ENCODE assay signal across 8 cellular contexts in the genomic region with DNA sequence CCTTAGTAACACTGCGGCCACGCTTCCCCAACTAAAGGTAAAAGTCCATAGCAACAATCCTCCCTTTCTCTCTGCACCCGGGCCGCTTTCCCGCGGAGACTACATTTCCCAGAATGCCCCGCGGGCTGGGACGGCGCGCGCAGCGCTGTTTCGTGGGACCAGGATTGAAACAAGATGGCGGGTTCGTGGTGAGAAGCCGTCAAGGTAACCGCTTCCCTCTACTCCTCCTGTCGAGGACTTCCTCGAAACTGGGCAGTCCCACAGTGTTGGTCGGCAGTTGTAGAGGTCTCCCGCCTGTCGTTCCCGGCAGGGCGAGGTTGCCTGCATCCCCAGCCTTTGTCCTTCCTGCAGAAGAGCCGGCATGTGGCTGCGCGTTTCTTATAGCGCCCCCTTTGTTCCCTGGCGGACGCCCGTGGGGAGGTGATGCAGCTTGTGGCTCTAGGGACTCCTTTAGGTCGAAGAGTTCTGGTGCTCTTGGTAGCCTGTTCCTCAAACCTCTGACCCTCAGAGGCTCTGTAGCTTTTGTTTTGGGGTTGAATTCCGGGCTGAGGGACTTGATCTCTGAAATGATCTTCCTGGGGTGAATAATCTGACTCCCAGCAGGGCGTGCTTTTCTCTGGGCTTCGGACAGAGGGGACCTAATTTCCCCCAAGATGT. TPM values are rescaled to one million over a fixed set of nuclear protein-coding genes. Genes with fewer than 3 reads are reported as not detected.
DNase-seq lines count a peak whose midpoint lies in the region; ATAC-seq and TF ChIP-seq lines count a peak whose summit lies in the region.

A gene (plus strand): TSS at position 164 of the 657 bp plus-strand sequence. CDS start 1,772 bp downstream, outside the sequence.

- intact Hi-C loops in dendritic cell treated with granulocyte-macrophage colony-stimulating factor and Interleukin-4, amounts not matched to agents 40 ng/mL and 50 ng/mL, for 4 days (cut with micrococcal nuclease): loop anchor here (2.0 kb wide), 1 partner anchor 25 kb away; no protein-coding TSS in a partner anchor
- intact Hi-C loops in left lung (cut with DNase I): no loop called here

- peaks cover 36% of the 10 kb centered on the region for H3K4me1 Mint-ChIP-seq in activated CD4-positive, alpha-beta T cell treated with anti-CD3 and anti-CD28 coated beads, Interleukin-2, amount 10 ng/mL, durations not matched to agents 7 days and 5 days
- peaks cover 19% of the 10 kb centered on the region for H3K4me1 Mint-ChIP-seq in dendritic cell treated with granulocyte-macrophage colony-stimulating factor and Interleukin-4, amounts not matched to agents 40 ng/mL and 50 ng/mL, for 4 days (ENCODE audit: low read depth)

- no peaks in the 10 kb centered on the region for H3K9me3 Mint-ChIP-seq in activated CD4-positive, alpha-beta T cell treated with anti-CD3 and anti-CD28 coated beads, Interleukin-2, amount 10 ng/mL, durations not matched to agents 7 days and 5 days
- no peaks in the 10 kb centered on the region for H3K9me3 Mint-ChIP-seq in dendritic cell treated with granulocyte-macrophage colony-stimulating factor and Interleukin-4, amounts not matched to agents 40 ng/mL and 50 ng/mL, for 4 days

- POLR2A ChIA-PET in activated CD4-positive, alpha-beta T cell treated with anti-CD3 and anti-CD28 coated beads, Interleukin-2, amount 10 ng/mL, durations not matched to agents 7 days and 5 days (lab: Charles Lee): no interaction called here

- H3K36me3 Mint-ChIP-seq in activated CD4-positive, alpha-beta T cell treated with anti-CD3 and anti-CD28 coated beads, Interleukin-2, amount 10 ng/mL, durations not matched to agents 7 days and 5 days (ENCODE audit: low read depth): peaks cover 24% of the 10 kb centered on the region
- peaks cover 19% of the 10 kb centered on the region for H3K36me3 Mint-ChIP-seq in dendritic cell treated with granulocyte-macrophage colony-stimulating factor and Interleukin-4, amounts not matched to agents 40 ng/mL and 50 ng/mL, for 4 days (ENCODE audit: low read depth)

- no peaks in the 10 kb centered on the region for H3K9me3 ChIP-seq in left lung

- peaks cover 0 to 12% of the 10 kb centered on the region in 2 donors for H3K36me3 ChIP-seq in left lung

- no peaks in the 10 kb centered on the region for H3K27me3 Mint-ChIP-seq in activated CD4-positive, alpha-beta T cell treated with anti-CD3 and anti-CD28 coated beads, Interleukin-2, amount 10 ng/mL, durations not matched to agents 7 days and 5 days
- H3K27me3 Mint-ChIP-seq in dendritic cell treated with granulocyte-macrophage colony-stimulating factor and Interleukin-4, amounts not matched to agents 40 ng/mL and 50 ng/mL, for 4 days: no peaks in the 10 kb centered on the region

- CTCF ChIA-PET in activated CD4-positive, alpha-beta T cell treated with anti-CD3 and anti-CD28 coated beads, Interleukin-2, amount 10 ng/mL, durations not matched to agents 7 days and 5 days (lab: Charles Lee): interaction anchor here (0.6 to 2.4 kb wide), 11 partner anchors 11 to 634 kb away, joined by 3 to 10 read pairs (median 4); no protein-coding TSS in a partner anchor

- DNase-seq in NCI-H526 (lab: John Stamatoyannopoulos, UW) (peak; percentile 86 to 93), left lung (peak; percentile 90 to 98)
- DNase-seq in activated CD4-positive, alpha-beta T cell treated with anti-CD3 and anti-CD28 coated beads, Interleukin-2, amount 10 ng/mL, durations not matched to agents 7 days and 5 days: peak; percentile 93
- DNase-seq in stimulated activated CD4-positive, alpha-beta T cell treated with anti-CD3 and anti-CD28 coated beads, Interleukin-2, amount 100 ng/mL, for 48 hours: peak; percentile 91 to 92

- peak within 1 kb of the TSS; percentile 59 to 69 for H3K4me3 ChIP-seq in left lung

- H3K27ac ChIP-seq in C4-2B (peak within 1 kb of the TSS; percentile 85), left lung (peak within 1 kb of the TSS; percentile 85 to 91)

- H3K27me3 ChIP-seq in left lung: no peaks in the 10 kb centered on the region

- peak within 1 kb of the TSS; percentile 93 for H3K4me3 Mint-ChIP-seq in activated CD4-positive, alpha-beta T cell treated with anti-CD3 and anti-CD28 coated beads, Interleukin-2, amount 10 ng/mL, durations not matched to agents 7 days and 5 days
- H3K4me3 Mint-ChIP-seq in dendritic cell treated with granulocyte-macrophage colony-stimulating factor and Interleukin-4, amounts not matched to agents 40 ng/mL and 50 ng/mL, for 4 days: peak within 1 kb of the TSS; percentile 81

- H3K4me1 ChIP-seq in left lung: peaks cover 15 to 32% of the 10 kb centered on the region in 2 donors

- ATAC-seq in GM19324 (IDR thresholded peaks at IDR 0.05; ENCODE audit: low FRiP score, unreplicated experiment) (peak; percentile 83), HG03469 (IDR thresholded peaks at IDR 0.05; ENCODE audit: unreplicated experiment) (peak; percentile 72), left lung (peak; percentile 97)

- peak; percentile 81 for TF ChIP-seq CTCF in C4-2B (conservative IDR thresholded peaks at IDR 0.05)
- TF ChIP-seq CTCF in left lung (IDR thresholded peaks at IDR 0.05): peak; percentile 50 to 69

- peak within 1 kb of the TSS; percentile 90 for H3K27ac Mint-ChIP-seq in activated CD4-positive, alpha-beta T cell treated with anti-CD3 and anti-CD28 coated beads, Interleukin-2, amount 10 ng/mL, durations not matched to agents 7 days and 5 days
- peak within 1 kb of the TSS; percentile 89 for H3K27ac Mint-ChIP-seq in dendritic cell treated with granulocyte-macrophage colony-stimulating factor and Interleukin-4, amounts not matched to agents 40 ng/mL and 50 ng/mL, for 4 days

RNA-seq across cellular contexts. Expression of the gene that starts here (rescaled TPM):
- total RNA-seq in activated CD4-positive, alpha-beta T cell treated with anti-CD3 and anti-CD28 coated beads, Interleukin-2, amount 10 ng/mL, durations not matched to agents 7 days and 5 days: 10 to 100 TPM; 55.6 to 69.0 TPM
- 10 to 100 TPM; 59.9 to 65.6 TPM for total RNA-seq in left lung

Comparison
In these comparisons a context has a peak if more than half of its experiments do, and no peak if none do; other contexts are left out.
1. Peak in every context shown above with its lines: DNase-seq, ATAC-seq, H3K4me3 ChIP-seq and H3K27ac ChIP-seq.